ENCODE assay signal across 8 cellular contexts in genomic region chr1:71081697-71082080, GRCh38. TPM values are rescaled to one million over a fixed set of nuclear protein-coding genes. Genes with fewer than 3 reads are reported as not detected.
DNase-seq lines count a peak whose midpoint lies in the region; ATAC-seq and TF ChIP-seq lines count a peak whose summit lies in the region.

No MANE protein-coding gene starts in this region.

- peaks cover 25% of the 10 kb centered on the region for H3K4me1 Mint-ChIP-seq in neural crest cell

- H3K9me3 ChIP-seq in SK-N-MC (ENCODE audit: low read depth, low read length) (no peaks in the 10 kb centered on the region), endocrine pancreas (ENCODE audit: control insufficient read depth, low read length) (no peaks in the 10 kb centered on the region)

- H3K36me3 ChIP-seq in SK-N-MC (ENCODE audit: insufficient read depth, low read length) = peaks cover 34% of the 10 kb centered on the region
- H3K36me3 ChIP-seq in endocrine pancreas (ENCODE audit: control insufficient read depth, insufficient read depth, low read length) = no peaks in the 10 kb centered on the region

- H3K9me3 Mint-ChIP-seq in neural crest cell = peaks cover 7% of the 10 kb centered on the region

- H3K27me3 ChIP-seq in endocrine pancreas (ENCODE audit: control insufficient read depth, insufficient read depth, low read length) = no peaks in the 10 kb centered on the region

- TF ChIP-seq CTCF in neural crest cell (conservative IDR thresholded peaks at IDR 0.05) = no peak

- H3K36me3 Mint-ChIP-seq in neural crest cell (ENCODE audit: low read depth) = peaks cover 3% of the 10 kb centered on the region

- no peak for ATAC-seq in HG02588 (IDR thresholded peaks at IDR 0.05; ENCODE audit: unreplicated experiment)

- no peak overlapping the region for H3K27ac Mint-ChIP-seq in neural crest cell (ENCODE audit: unreplicated experiment)

- DNase-seq in Daoy (ENCODE audit: low read depth) (peak; percentile 5), SK-N-MC (ENCODE audit: low read depth, low spot score) (no peak), neural crest cell (ENCODE audit: low read depth, low spot score) (no peak), SKM-1 treated with dmso at 0.1 percent for 144 hours (lab: John Stamatoyannopoulos, UW; ENCODE audit: unreplicated experiment) (no peak), KG1 (lab: John Stamatoyannopoulos, UW) (no peak)
- DNase-seq in effector CD4-positive, alpha-beta T cell = no peak

- peak overlapping the region; percentile 99 for H3K4me3 Mint-ChIP-seq in neural crest cell

- peak overlapping the region; percentile 93; the same call in 1 of the 2 replicates for H3K27ac ChIP-seq in SK-N-MC

- H3K27me3 Mint-ChIP-seq in neural crest cell (ENCODE audit: low read depth) = peaks cover 45% of the 10 kb centered on the region

- H3K4me3 ChIP-seq in SK-N-MC (peak overlapping the region; percentile 97), endocrine pancreas (ENCODE audit: control insufficient read depth, insufficient read depth, low read length) (peak overlapping the region; percentile 98)

- peaks cover 18% of the 10 kb centered on the region for H3K4me1 ChIP-seq in endocrine pancreas (ENCODE audit: control insufficient read depth, insufficient read depth, low read length)

- H3K9ac ChIP-seq in SK-N-MC (ENCODE audit: insufficient read length) = peak overlapping the region; percentile 98
- H3K9ac ChIP-seq in endocrine pancreas (ENCODE audit: control insufficient read depth, insufficient read depth, low read length) = no peak overlapping the region

RNA-seq across cellular contexts. Expression of gene ZRANB2, which starts 0.9 kb away (rescaled TPM):
- 30.5 and 31.7 TPM in 2 replicates for total RNA-seq in Daoy (2014; rRNA removed; shearing (Covaris generic))
- 112 and 113 TPM in 2 replicates for total RNA-seq in neural crest cell

RNA-seq across cellular contexts. Expression of gene PTGER3, which starts 34.1 kb away (rescaled TPM):
- total RNA-seq in Daoy (2014; rRNA removed; shearing (Covaris generic)) = under 0.01 and 0.03 TPM in 2 replicates
- total RNA-seq in neural crest cell = not detected in 2 replicates
